In genomic region chr9:126228779-126229444, GRCh38 we compare ENCODE assay signal across 8 cellular contexts.
DNase-seq lines count a peak whose midpoint lies in the region; ATAC-seq and TF ChIP-seq lines count a peak whose summit lies in the region.

No MANE protein-coding gene starts in this region.

- H3K9me3 ChIP-seq in MG63 (no peaks in the 10 kb centered on the region), heart right ventricle (no peaks in the 10 kb centered on the region)

- TF ChIP-seq CTCF in heart right ventricle (IDR thresholded peaks at IDR 0.05): peak; percentile 80 to 97 (median 90)

- DNase-seq in AML-193 (lab: John Stamatoyannopoulos, UW) (peak; percentile 29 to 40), MG63 (peak; percentile 42), heart right ventricle (peak; percentile 59 to 71), putamen (ENCODE audit: low spot score) (peak; percentile 75)
- peak; percentile 49 for DNase-seq in activated naive CD8-positive, alpha-beta T cell treated with anti-CD3 and anti-CD28 coated beads, Interleukin-2, amount 50 U/mL, for 16 hours (ENCODE audit: low read depth, low spot score)

- H3K27ac ChIP-seq in heart right ventricle: no peak overlapping the region

- no peaks in the 10 kb centered on the region for H3K27me3 ChIP-seq in MG63
- peaks cover 0 to 35% (median 14%) of the 10 kb centered on the region in 7 donors for H3K27me3 ChIP-seq in heart right ventricle

- H3K4me3 ChIP-seq in MG63 (no peak overlapping the region), heart right ventricle (no peak overlapping the region)

- 28% methylated on average over 19 of the region's 19 CpGs for WGBS in heart right ventricle, 2 donors

- H3K36me3 ChIP-seq in MG63 (no peaks in the 10 kb centered on the region), heart right ventricle (no peaks in the 10 kb centered on the region)

- peaks cover 0 to 3% (median 0%) of the 10 kb centered on the region in 9 donors for H3K4me1 ChIP-seq in heart right ventricle

- ATAC-seq in GM19043 (IDR thresholded peaks at IDR 0.05; ENCODE audit: low read depth, unreplicated experiment) (peak; percentile 51), SK-N-SH treated with all-trans-retinoic acid at 6 μM for 48 hours (peak; percentile 98), heart right ventricle (peak; percentile 87 to 95 (median 90)), HG03108 (IDR thresholded peaks at IDR 0.05; ENCODE audit: unreplicated experiment) (no peak)

- intact Hi-C loops in heart right ventricle (cut with DNase I): loop anchor here in 7 of 10 donors (1.0 to 10.0 kb wide), 7 partner anchors 664 to 822 kb away; no protein-coding TSS in a partner anchor

TF ChIP-seq in SK-N-SH treated with all-trans-retinoic acid at 6 μM for 48 hours, 23 proteins besides CTCF, POLR2A, EP300 and RAD21:
- TF ChIP-seq SNAI2 (CRISPR knock-in tag; IDR thresholded peaks at IDR 0.05) (no peak), PPARA (CRISPR knock-in tag; IDR thresholded peaks at IDR 0.05; ENCODE audit: borderline replicate concordance) (no peak), TOX (CRISPR knock-in tag; IDR thresholded peaks at IDR 0.05; ENCODE audit: borderline replicate concordance) (no peak), ZNF70 (CRISPR knock-in tag; IDR thresholded peaks at IDR 0.05) (no peak), ARNTL (CRISPR knock-in tag; IDR thresholded peaks at IDR 0.05; ENCODE audit: borderline replicate concordance, low read depth) (no peak)
- TF ChIP-seq, protein P1, sequence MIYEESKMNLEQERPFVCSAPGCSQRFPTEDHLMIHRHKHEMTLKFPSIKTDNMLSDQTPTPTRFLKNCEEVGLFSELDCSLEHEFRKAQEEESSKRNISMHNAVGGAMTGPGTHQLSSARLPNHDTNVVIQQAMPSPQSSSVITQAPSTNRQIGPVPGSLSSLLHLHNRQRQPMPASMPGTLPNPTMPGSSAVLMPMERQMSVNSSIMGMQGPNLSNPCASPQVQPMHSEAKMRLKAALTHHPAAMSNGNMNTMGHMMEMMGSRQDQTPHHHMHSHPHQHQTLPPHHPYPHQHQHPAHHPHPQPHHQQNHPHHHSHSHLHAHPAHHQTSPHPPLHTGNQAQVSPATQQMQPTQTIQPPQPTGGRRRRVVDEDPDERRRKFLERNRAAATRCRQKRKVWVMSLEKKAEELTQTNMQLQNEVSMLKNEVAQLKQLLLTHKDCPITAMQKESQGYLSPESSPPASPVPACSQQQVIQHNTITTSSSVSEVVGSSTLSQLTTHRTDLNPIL (CRISPR knock-in tag; IDR thresholded peaks at IDR 0.05; ENCODE audit: low read depth): no peak
